Comparison of ENCODE assay signal across 16 cellular contexts in the genomic region with DNA sequence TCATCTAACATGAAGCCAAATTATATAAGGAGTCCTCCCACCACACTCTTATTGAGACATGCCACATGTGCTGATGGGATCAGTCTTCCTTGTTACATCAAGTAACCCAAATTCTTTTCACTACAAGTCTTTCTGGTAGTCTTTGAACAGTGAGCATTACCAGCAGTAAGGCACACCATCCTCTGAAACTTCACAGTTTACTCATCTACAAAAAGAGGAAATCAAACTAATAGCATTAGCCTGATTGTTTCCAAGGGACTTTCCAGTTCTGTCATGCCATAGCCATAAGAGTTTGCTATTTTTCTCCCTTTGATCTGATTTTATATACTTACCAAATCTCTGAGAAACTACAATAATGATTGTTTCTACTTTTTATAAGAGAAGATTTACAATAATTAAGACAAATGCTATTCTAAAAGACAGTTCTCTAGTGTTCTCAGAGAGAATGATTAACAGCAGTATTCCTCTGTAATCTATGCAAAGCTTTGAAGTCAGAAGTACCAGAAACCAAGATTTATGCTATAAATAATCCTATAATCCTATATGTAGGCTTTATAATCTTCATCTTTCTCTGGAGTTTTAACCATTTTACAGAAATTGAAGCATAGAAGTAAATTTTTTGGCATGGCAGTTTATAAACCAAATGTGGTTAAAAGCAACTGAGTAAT.
DNase-seq lines count a peak whose midpoint lies in the region; ATAC-seq, FAIRE-seq and TF ChIP-seq lines count a peak whose summit lies in the region.
"Had no signal": no experiment of that assay in that cellular context is flagged by ENCODE, and none has a peak within 500 bp of the region (broad histone marks: within the 10 kb centered on the region; RNA-seq: fewer than 3 reads in every experiment).

No MANE protein-coding gene starts in this region.

- no peak overlapping the region for H2BK20ac ChIP-seq in H1 (ENCODE audit: low read length)

- H4K20me1 ChIP-seq in H1 (replicated peaks in 1 of 2; ENCODE audit: control insufficient read depth in 1 of 2, insufficient read depth in 2 of 2, low read length in 2 of 2) = no peaks in the 10 kb centered on the region

- H3K4me3 ChIP-seq in H1 (ENCODE audit: extremely low read depth in 1 of 4, insufficient read depth in 2 of 4, low read depth in 3 of 4, low read length in 4 of 4) (no peak overlapping the region), right cardiac atrium (ENCODE audit: low read length) (no peak overlapping the region)
- H3K4me3 ChIP-seq: adrenal gland, K562, psoas muscle, tibial nerve had no signal

- peak in 1 of 2 experiments; percentile 39; a peak in 1 of 3 replicates for TF ChIP-seq POLR2A in H1 (IDR thresholded peaks at IDR 0.05; ENCODE audit: control extremely low read depth in 1 of 2, low read depth in 2 of 2, low read length in 2 of 2)

- H2AK5ac ChIP-seq in H1 (ENCODE audit: low read depth, low read length) = no peak overlapping the region

- no peak overlapping the region for H3K14ac ChIP-seq in H1 (ENCODE audit: insufficient read length)

- H3K23me2 ChIP-seq in H1 (ENCODE audit: low read depth, low read length) = no peaks in the 10 kb centered on the region

- intact Hi-C loops in right cardiac atrium (cut with DNase I) = no loop called here

- no peaks in the 10 kb centered on the region for H3K9me3 ChIP-seq in H1 (ENCODE audit: insufficient read depth in 2 of 2, low read depth in 1 of 2, low read length in 1 of 2)
- no peaks in the 10 kb centered on the region for H3K9me3 ChIP-seq in right cardiac atrium (ENCODE audit: control insufficient read depth, low read length)
- H3K9me3 ChIP-seq: adrenal gland, psoas muscle, SK-N-SH, tibial nerve had no signal

- no peak overlapping the region for H3K4me2 ChIP-seq in H1 (ENCODE audit: insufficient read depth in 1 of 2, low read depth in 2 of 2, low read length in 2 of 2)
- H3K4me2 ChIP-seq: SK-N-SH had no signal

- ATAC-seq in GM18868 (IDR thresholded peaks at IDR 0.05; ENCODE audit: unreplicated experiment) (peak; percentile 100), GM21528 (IDR thresholded peaks at IDR 0.05; ENCODE audit: low FRiP score, unreplicated experiment) (peak; percentile 99), HG03066 (IDR thresholded peaks at IDR 0.05; ENCODE audit: low read depth, unreplicated experiment) (peak; percentile 95), right cardiac atrium (no peak)
- ATAC-seq: K562, psoas muscle had no signal

- H3K79me2 ChIP-seq in H1 (ENCODE audit: control insufficient read depth in 1 of 2, insufficient read depth in 2 of 2, low read length in 2 of 2) = no peaks in the 10 kb centered on the region

- H3K79me1 ChIP-seq in H1 (ENCODE audit: low read depth, low read length) = no peaks in the 10 kb centered on the region

- H3K4me1 ChIP-seq in H1 (replicated peaks in 1 of 4; ENCODE audit: control insufficient read depth in 3 of 4, insufficient read depth in 4 of 4, low read length in 3 of 4) (peaks cover 0 to 5% (median 3%) of the 10 kb centered on the region in 4 experiments; a peak in 4 of 7 replicates), right cardiac atrium (ENCODE audit: control insufficient read depth, insufficient read depth, low read length) (no peaks in the 10 kb centered on the region)
- H3K4me1 ChIP-seq: adrenal gland, psoas muscle, tibial nerve had no signal

- DNase-seq in H1 (ENCODE audit: low read depth in 1 of 2, low spot score in 2 of 2) (no peak), right cardiac atrium (no peak), dedifferentiated amniotic fluid mesenchymal stem cell (ENCODE audit: extremely low spot score) (no peak), OCI-M2 (lab: John Stamatoyannopoulos, UW; ENCODE audit: unreplicated experiment) (no peak), NCI-H128 (lab: John Stamatoyannopoulos, UW; ENCODE audit: unreplicated experiment) (no peak)
- DNase-seq: activated CD4-positive, alpha-beta T cell treated with anti-CD3 and anti-CD28 coated beads, Interleukin-2, amount 50 U/mL, for 48 hours; adrenal gland; effector CD8-positive, alpha-beta T cell; mesenchymal stem cell; psoas muscle; SK-N-SH had no signal

- H3K23ac ChIP-seq in H1 (ENCODE audit: insufficient read length) = no peak overlapping the region

- no peak overlapping the region for H3K9ac ChIP-seq in H1 (replicated peaks in 1 of 4; ENCODE audit: extremely low read depth in 1 of 4, low read depth in 3 of 4, low read length in 3 of 4)
- H3K9ac ChIP-seq: SK-N-SH had no signal

- H2BK12ac ChIP-seq in H1 (ENCODE audit: low read depth, low read length) = no peak overlapping the region

- no peak overlapping the region for H3K4ac ChIP-seq in H1 (replicated peaks; ENCODE audit: insufficient read length, low read depth, low read length)

- no peak overlapping the region for H3K56ac ChIP-seq in H1 (replicated peaks; ENCODE audit: insufficient read length, low read depth, low read length)

- H3K27ac ChIP-seq in H1 (ENCODE audit: low read depth, low read length) = no peak overlapping the region
- H3K27ac ChIP-seq in right cardiac atrium (ENCODE audit: low read length) = no peak overlapping the region
- H3K27ac ChIP-seq: adrenal gland, psoas muscle, tibial nerve had no signal

- no peak for FAIRE-seq in H1 (lab: Jason Lieb, UNC)
- FAIRE-seq: K562 had no signal

- no peak overlapping the region for H3K18ac ChIP-seq in H1 (ENCODE audit: extremely low read depth, low read length)

- H3K27me3 ChIP-seq in H1 (replicated peaks in 1 of 4; ENCODE audit: control insufficient read depth in 3 of 4, extremely low read depth in 1 of 4, insufficient read depth in 3 of 4, low read length in 3 of 4) (no peaks in the 10 kb centered on the region), right cardiac atrium (ENCODE audit: control insufficient read depth, insufficient read depth) (no peaks in the 10 kb centered on the region)
- H3K27me3 ChIP-seq: adrenal gland, tibial nerve had no signal

- no peak overlapping the region for H2BK5ac ChIP-seq in H1 (ENCODE audit: low read depth, low read length)

- TF ChIP-seq EP300 in H1 (IDR thresholded peaks at IDR 0.05; ENCODE audit: borderline replicate concordance in 1 of 2, low read depth in 2 of 2, low read length in 2 of 2) = no peak

- CTCF ChIA-PET in H1 (lab: Charles Lee; ENCODE audit: partially characterized antibody) = interaction anchor here (0.9 kb wide), 1 partner anchor 47 kb away, joined by 3 read pairs; no protein-coding TSS in a partner anchor

- H4K5ac ChIP-seq in H1 (ENCODE audit: insufficient read length, low read depth, low read length) = no peak overlapping the region

- TF ChIP-seq CTCF in H1 (IDR thresholded peaks at IDR 0.05; ENCODE audit: control extremely low read depth in 1 of 3, insufficient read depth in 1 of 3, low read depth in 1 of 3, low read length in 3 of 3) = no peak

- no peak overlapping the region for H2BK15ac ChIP-seq in H1 (ENCODE audit: low read length)

- no peak overlapping the region for H4K91ac ChIP-seq in H1 (replicated peaks; ENCODE audit: insufficient read length, low read length)

- POLR2A ChIA-PET in H1 (lab: Charles Lee; ENCODE audit: partially characterized antibody) = interaction anchor here (0.9 kb wide), 1 partner anchor 126 kb away, joined by 3 read pairs; no protein-coding TSS in a partner anchor

- H4K8ac ChIP-seq in H1 (ENCODE audit: extremely low read depth, insufficient read depth, low read length) = no peak overlapping the region

- peak overlapping the region; percentile 58; the same call in 1 of the 2 replicates for H2AFZ ChIP-seq in H1 (ENCODE audit: low read length)

- no peak for TF ChIP-seq RAD21 in H1 (IDR thresholded peaks at IDR 0.05 in 1 of 2, conservative IDR thresholded peaks at IDR 0.05 in 1 of 2; ENCODE audit: low read depth in 2 of 2, low read length in 2 of 2)

- no peaks in the 10 kb centered on the region for H3K36me3 ChIP-seq in H1 (ENCODE audit: control insufficient read depth in 2 of 4, insufficient read depth in 4 of 4, low read length in 3 of 4)
- H3K36me3 ChIP-seq: adrenal gland, tibial nerve had no signal

- no peak overlapping the region for H2BK120ac ChIP-seq in H1 (replicated peaks; ENCODE audit: low read depth, low read length)

TF ChIP-seq in H1, 55 proteins besides CTCF, POLR2A, EP300 and RAD21:
- TF ChIP-seq, protein P1, sequence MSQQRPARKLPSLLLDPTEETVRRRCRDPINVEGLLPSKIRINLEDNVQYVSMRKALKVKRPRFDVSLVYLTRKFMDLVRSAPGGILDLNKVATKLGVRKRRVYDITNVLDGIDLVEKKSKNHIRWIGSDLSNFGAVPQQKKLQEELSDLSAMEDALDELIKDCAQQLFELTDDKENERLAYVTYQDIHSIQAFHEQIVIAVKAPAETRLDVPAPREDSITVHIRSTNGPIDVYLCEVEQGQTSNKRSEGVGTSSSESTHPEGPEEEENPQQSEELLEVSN (IDR thresholded peaks at IDR 0.05) = no peak
- TF ChIP-seq TAF7 (optimal IDR thresholded peaks at IDR 0.05; ENCODE audit: borderline replicate concordance, low read depth, low read length) = peak; percentile 82
- TF ChIP-seq BCL11A (IDR thresholded peaks at IDR 0.05; ENCODE audit: low read depth in 2 of 2, low read length in 2 of 2) = no peak
- no peak for TF ChIP-seq TEAD4 (IDR thresholded peaks at IDR 0.05; ENCODE audit: low read depth, low read length)
- TF ChIP-seq KDM1A (IDR thresholded peaks at IDR 0.05; ENCODE audit: borderline replicate concordance, low read length) = no peak
- TF ChIP-seq YY1 (IDR thresholded peaks at IDR 0.05; ENCODE audit: low read depth, low read length) = no peak
- no peak for TF ChIP-seq CHD1 (IDR thresholded peaks at IDR 0.05; ENCODE audit: low read depth, low read length)
- TF ChIP-seq TAF1 (IDR thresholded peaks at IDR 0.05; ENCODE audit: low read depth, low read length) = no peak

Comparison
In these comparisons a context has a peak if more than half of its experiments do, and no peak if none do; other contexts are left out.
1. ATAC-seq: peak in GM18868 (single experiment), GM21528 (single experiment) and HG03066 (single experiment); none in right cardiac atrium (0 of 2).